Comparison of ENCODE assay signal across 1 cellular context in genomic region chr9:93232388-93232965, GRCh38.
TF ChIP-seq lines count a peak whose summit lies in the region.

No MANE protein-coding gene starts in this region.

TF ChIP-seq in HepG2, 621 proteins besides CTCF, POLR2A, EP300 and RAD21 (continued from another document):
- TF ChIP-seq, protein P1, sequence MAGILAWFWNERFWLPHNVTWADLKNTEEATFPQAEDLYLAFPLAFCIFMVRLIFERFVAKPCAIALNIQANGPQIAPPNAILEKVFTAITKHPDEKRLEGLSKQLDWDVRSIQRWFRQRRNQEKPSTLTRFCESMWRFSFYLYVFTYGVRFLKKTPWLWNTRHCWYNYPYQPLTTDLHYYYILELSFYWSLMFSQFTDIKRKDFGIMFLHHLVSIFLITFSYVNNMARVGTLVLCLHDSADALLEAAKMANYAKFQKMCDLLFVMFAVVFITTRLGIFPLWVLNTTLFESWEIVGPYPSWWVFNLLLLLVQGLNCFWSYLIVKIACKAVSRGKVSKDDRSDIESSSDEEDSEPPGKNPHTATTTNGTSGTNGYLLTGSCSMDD (CRISPR knock-in tag; IDR thresholded peaks at IDR 0.05), result no peak
